ENCODE assay signal across 1 cellular context in genomic region chr21:36965720-36966065, GRCh38.
TF ChIP-seq lines count a peak whose summit lies in the region.

No MANE protein-coding gene starts in this region.

TF ChIP-seq in HepG2, 621 proteins besides CTCF, POLR2A, EP300 and RAD21:
- peak; percentile 14 for TF ChIP-seq ASH2L (IDR thresholded peaks at IDR 0.05; ENCODE audit: insufficient read length, low read depth, low read length)
- peak; percentile 90; the same call in 1 of the 2 replicates for TF ChIP-seq ZMYM3 (CRISPR knock-in tag; IDR thresholded peaks at IDR 0.05)
- TF ChIP-seq TEAD2 (CRISPR knock-in tag; IDR thresholded peaks at IDR 0.05), result no peak
- TF ChIP-seq ZNF121 (CRISPR knock-in tag; IDR thresholded peaks at IDR 0.05), result peak; percentile 100
- peak; percentile 97 for TF ChIP-seq ZNF770 (CRISPR knock-in tag; IDR thresholded peaks at IDR 0.05)
- TF ChIP-seq KDM1A (CRISPR knock-in tag; IDR thresholded peaks at IDR 0.05), result peak; percentile 16; the same call in 1 of the 2 replicates
- 0 out of 2 replicates have a peak, but pooled peaks have one; percentile 20 for TF ChIP-seq GFI1 (CRISPR knock-in tag; IDR thresholded peaks at IDR 0.05; ENCODE audit: borderline replicate concordance)
- TF ChIP-seq ZNF263 (CRISPR knock-in tag; IDR thresholded peaks at IDR 0.05), result no peak
- no peak for TF ChIP-seq ZBED4 (CRISPR knock-in tag; IDR thresholded peaks at IDR 0.05; ENCODE audit: borderline replicate concordance)
- peak; percentile 48; the same call in 1 of the 2 replicates for TF ChIP-seq NAIF1 (CRISPR knock-in tag; IDR thresholded peaks at IDR 0.05; ENCODE audit: borderline replicate concordance)
- TF ChIP-seq ZMYM2 (CRISPR knock-in tag; IDR thresholded peaks at IDR 0.05), result no peak; the same call in 1 of the 2 replicates
